14 cellular contexts compared by ENCODE assay signal in the genomic region with DNA sequence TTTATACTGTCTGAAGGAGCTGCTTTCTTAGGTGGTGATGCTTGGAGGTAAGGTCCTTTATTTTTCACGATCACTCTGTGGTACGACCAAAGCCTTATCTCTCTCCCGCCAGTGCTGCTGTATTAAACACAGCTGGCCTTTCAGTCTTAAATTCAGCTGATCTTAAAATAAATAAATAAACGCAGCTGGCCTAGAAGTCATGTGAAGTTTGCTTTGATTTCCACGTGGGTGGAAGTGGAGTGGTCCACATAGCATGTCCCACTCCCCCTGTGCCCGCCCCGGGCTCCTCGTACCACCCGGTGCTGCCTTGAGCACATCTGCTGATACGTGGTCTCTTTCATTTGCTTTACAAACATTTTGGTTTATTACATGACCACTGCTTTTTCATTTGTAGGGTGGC.
DNase-seq lines count a peak whose midpoint lies in the region; ATAC-seq, FAIRE-seq and TF ChIP-seq lines count a peak whose summit lies in the region.
"Had no signal": no experiment of that assay in that cellular context is flagged by ENCODE, and none has a peak within 500 bp of the region (broad histone marks: within the 10 kb centered on the region; RNA-seq: fewer than 3 reads in every experiment).

No MANE protein-coding gene starts in this region.

- H3K9ac ChIP-seq in OCI-LY1 (ENCODE audit: low read length) = no peak overlapping the region; the same call in 1 of the 2 replicates
- no peak overlapping the region for H3K9ac ChIP-seq in neuronal stem cell (ENCODE audit: low read depth, low read length, poor library complexity)

- H3K4me1 ChIP-seq in OCI-LY1 (ENCODE audit: insufficient read depth, low read length, severe bottlenecking) = peaks cover 39% of the 10 kb centered on the region
- peaks cover 12 to 15% of the 10 kb centered on the region in 2 donors for H3K4me1 ChIP-seq in esophagus (ENCODE audit: control insufficient read depth in 2 of 2, insufficient read depth in 2 of 2, low read length in 1 of 2)
- peaks cover 30% of the 10 kb centered on the region for H3K4me1 ChIP-seq in ovary (ENCODE audit: insufficient read depth)
- peaks cover 9 to 33% of the 10 kb centered on the region in 2 donors for H3K4me1 ChIP-seq in neuronal stem cell (ENCODE audit: control insufficient read depth in 2 of 2, insufficient read depth in 1 of 2, low read depth in 1 of 2, low read length in 2 of 2)

- H3K18ac ChIP-seq in neuronal stem cell (ENCODE audit: low read length) = no peak overlapping the region

- H3K4me3 ChIP-seq in BJ (ENCODE audit: low read depth, low read length) (peak overlapping the region; percentile 15; the same call in 1 of the 2 replicates), OCI-LY1 (ENCODE audit: low read depth, low read length, poor library complexity, severe bottlenecking) (no peak overlapping the region), esophagus (ENCODE audit: low read depth in 1 of 2, low read length in 2 of 2) (peak overlapping the region; percentile 6 to 44), ovary (peak overlapping the region; percentile 18), neuronal stem cell (ENCODE audit: low read length in 2 of 2) (no peak overlapping the region)
- H3K4me3 ChIP-seq: testis had no signal

- peaks cover 2% of the 10 kb centered on the region for H3K79me1 ChIP-seq in neuronal stem cell (ENCODE audit: low read depth, low read length)

- H2BK15ac ChIP-seq in neuronal stem cell (ENCODE audit: low read length) = no peak overlapping the region

- H3K4ac ChIP-seq in neuronal stem cell (ENCODE audit: low read length) = no peak overlapping the region

- ATAC-seq in GM18861 (IDR thresholded peaks at IDR 0.05; ENCODE audit: unreplicated experiment) = no peak
- ATAC-seq: activated CD4-positive, CD25-positive, alpha-beta regulatory T cell treated with anti-CD3 and anti-CD28 coated beads, Interleukin-2, amount 50 U/mL, for 24 hours had no signal

- peaks cover 3% of the 10 kb centered on the region; the same call in 1 of the 2 replicates for H4K20me1 ChIP-seq in OCI-LY1 (ENCODE audit: insufficient read depth, low read length)

- H3K27ac ChIP-seq in OCI-LY1 (ENCODE audit: low read depth, low read length, poor library complexity, severe bottlenecking) (peak overlapping the region; percentile 57), esophagus (ENCODE audit: low read depth in 2 of 2, low read length in 1 of 2) (peak overlapping the region; percentile 73 to 74), ovary (no peak overlapping the region), neuronal stem cell (replicated peaks; ENCODE audit: low read length) (no peak overlapping the region)

- H3F3A ChIP-seq in OCI-LY1 (ENCODE audit: insufficient read depth, low read length) = no peaks in the 10 kb centered on the region; the same call in 1 of the 2 replicates

- H4K8ac ChIP-seq in neuronal stem cell (ENCODE audit: low read depth, low read length) = no peak overlapping the region

- H2BK120ac ChIP-seq in neuronal stem cell (ENCODE audit: low read depth, low read length) = no peak overlapping the region

- no peak overlapping the region for H2BK5ac ChIP-seq in neuronal stem cell (ENCODE audit: low read length)

- no peak overlapping the region for H2BK12ac ChIP-seq in neuronal stem cell (ENCODE audit: low read length)

- H3K36me3 ChIP-seq in BJ (ENCODE audit: control insufficient read depth, insufficient read depth, low read length) (peaks cover 5% of the 10 kb centered on the region), OCI-LY1 (ENCODE audit: insufficient read depth, low read length) (peaks cover 8% of the 10 kb centered on the region; the same call in 1 of the 2 replicates), esophagus (ENCODE audit: control insufficient read depth in 2 of 2, insufficient read depth in 2 of 2, low read length in 1 of 2) (peaks cover 4 to 6% of the 10 kb centered on the region in 2 donors), ovary (no peaks in the 10 kb centered on the region), neuronal stem cell (replicated peaks in 1 of 2; ENCODE audit: control insufficient read depth in 2 of 2, insufficient read depth in 2 of 2, low read length in 2 of 2) (peaks cover 0 to 16% of the 10 kb centered on the region in 2 donors)

- H3K9me2 ChIP-seq in OCI-LY1 (ENCODE audit: low read depth, low read length) = no peaks in the 10 kb centered on the region

- H3K9me3 ChIP-seq in OCI-LY1 (ENCODE audit: low read length) (no peaks in the 10 kb centered on the region), esophagus (ENCODE audit: control insufficient read depth in 2 of 2, insufficient read depth in 1 of 2, low read depth in 1 of 2, low read length in 1 of 2) (no peaks in the 10 kb centered on the region), ovary (no peaks in the 10 kb centered on the region), neuronal stem cell (replicated peaks in 1 of 2; ENCODE audit: control insufficient read depth in 2 of 2, insufficient read depth in 1 of 2, low read depth in 1 of 2, low read length in 2 of 2) (no peaks in the 10 kb centered on the region)
- H3K9me3 ChIP-seq: testis had no signal

- peak overlapping the region; percentile 14 for H3K4me2 ChIP-seq in OCI-LY1 (ENCODE audit: low read length)
- no peak overlapping the region for H3K4me2 ChIP-seq in neuronal stem cell (ENCODE audit: insufficient read depth, low read length, poor library complexity, severe bottlenecking)

- WGBS in esophagus, 2 donors = 16 to 27% methylated on average over 10 of the region's 10 CpGs
- 14 to 19% (median 18%) methylated on average over 10 of the region's 10 CpGs for WGBS in ovary, 3 donors
- WGBS in neuronal stem cell (ENCODE audit: extremely low coverage in 2 of 2, insufficient read length in 2 of 2, insufficient replicate concordance in 1 of 2), 2 donors = no CpG with 5 or more reads among the region's 10 CpGs

- no peak overlapping the region for H2AK5ac ChIP-seq in neuronal stem cell (ENCODE audit: low read depth, low read length)

- H3K23ac ChIP-seq in neuronal stem cell (ENCODE audit: low read depth, low read length, poor library complexity) = no peak overlapping the region

- no peak for TF ChIP-seq CTCF in BJ (IDR thresholded peaks at IDR 0.05; ENCODE audit: insufficient read depth, low read depth, low read length)
- TF ChIP-seq CTCF in OCI-LY1 (IDR thresholded peaks at IDR 0.05; ENCODE audit: low read length) = no peak
- no peak for TF ChIP-seq CTCF in ovary (IDR thresholded peaks at IDR 0.05)

- no peak overlapping the region for H2AFZ ChIP-seq in OCI-LY1 (ENCODE audit: low read length)
- H2AFZ ChIP-seq in neuronal stem cell (ENCODE audit: low read length) = no peak overlapping the region

- DNase-seq in BJ (ENCODE audit: low read depth) (no peak), ovary (no peak), neuronal stem cell (ENCODE audit: low spot score) (no peak), GM19239 (ENCODE audit: insufficient read length, low spot score) (no peak), HuH-7.5 (ENCODE audit: low spot score) (no peak)
- DNase-seq: activated naive CD4-positive, alpha-beta T cell treated with anti-CD3 and anti-CD28 coated beads, Interleukin-2, amount 50 U/mL, for 16 hours; foreskin melanocyte; stimulated activated CD4-positive, alpha-beta T cell treated with anti-CD3 and anti-CD28 coated beads, Interleukin-1b, Interleukin-23, amount 100 ng/mL, for 48 hours; testis had no signal

- no peak for TF ChIP-seq EP300 in ovary (IDR thresholded peaks at IDR 0.05)

- CTCF ChIA-PET in BJ (lab: Yijun Ruan, JAX) = interaction anchor here (0.8 to 1.2 kb wide), 2 partner anchors 112 to 376 kb away, joined by 4 read pairs; no protein-coding TSS in a partner anchor

- FAIRE-seq in GM19239 (lab: Jason Lieb, UNC) = no peak
- FAIRE-seq: GM18507 had no signal

- H3K14ac ChIP-seq in neuronal stem cell (ENCODE audit: low read length) = no peak overlapping the region

- intact Hi-C loops in ovary (cut with DNase I) = no loop called here

- POLR2A ChIA-PET in BJ (lab: Charles Lee) = no interaction called here

- no peaks in the 10 kb centered on the region for H3K79me2 ChIP-seq in OCI-LY1 (ENCODE audit: insufficient read depth, low read length)

- no peak for TF ChIP-seq POLR2A in ovary (IDR thresholded peaks at IDR 0.05)

- no peaks in the 10 kb centered on the region for H3K27me3 ChIP-seq in BJ (ENCODE audit: control insufficient read depth, insufficient read depth, low read length)
- no peaks in the 10 kb centered on the region for H3K27me3 ChIP-seq in OCI-LY1 (ENCODE audit: insufficient read depth, low read length)
- H3K27me3 ChIP-seq in esophagus (ENCODE audit: control insufficient read depth in 1 of 2, insufficient read depth in 2 of 2, low read length in 2 of 2) = no peaks in the 10 kb centered on the region
- H3K27me3 ChIP-seq in ovary = no peaks in the 10 kb centered on the region
- no peaks in the 10 kb centered on the region for H3K27me3 ChIP-seq in neuronal stem cell (ENCODE audit: control insufficient read depth in 3 of 3, insufficient read depth in 3 of 3, low read depth in 1 of 3, low read length in 3 of 3)
- H3K27me3 ChIP-seq: testis had no signal

- H4K91ac ChIP-seq in neuronal stem cell (ENCODE audit: low read depth, low read length, poor library complexity) = no peak overlapping the region

Comparison
In these comparisons a context has a peak if more than half of its experiments do, and no peak if none do; other contexts are left out.
1. H3K4me3 ChIP-seq: peak in BJ (single experiment), esophagus (2 of 2) and ovary (single experiment); none in OCI-LY1 (single experiment) and neuronal stem cell (0 of 2).
2. H3K27ac ChIP-seq: peak in OCI-LY1 (single experiment) and esophagus (2 of 2); none in ovary (0 of 2) and neuronal stem cell (single experiment).